5 cellular contexts compared by ENCODE assay signal in genomic region chr6:32049149-32049548, GRCh38. TPM values are rescaled to one million over a fixed set of nuclear protein-coding genes. Genes with fewer than 3 reads are reported as not detected.
"Had no signal": no experiment of that assay in that cellular context is flagged by ENCODE, and none has a peak within 500 bp of the region (broad histone marks: within the 10 kb centered on the region; RNA-seq: fewer than 3 reads in every experiment).

No MANE protein-coding gene starts in this region.

RNA-seq across cellular contexts. Expression of gene CYP21A2, which starts 10.9 kb away (rescaled TPM):
- total RNA-seq: LHCN-M2, OCI-LY7, PC-3, SJCRH30 had no signal
- polyA plus RNA-seq: IgD-negative memory B cell had no signal

RNA-seq across cellular contexts. Expression of gene C4B, which starts 34.6 kb away (rescaled TPM):
- polyA plus RNA-seq: IgD-negative memory B cell had no signal
